Comparison of ENCODE assay signal across 11 cellular contexts in genomic region chr2:20584045-20584636, GRCh38.
A peak's percentile ranks its signal among the peaks of the same experiment; 100 is the strongest.
DNase-seq lines count a peak whose midpoint lies in the region; ATAC-seq, FAIRE-seq and TF ChIP-seq lines count a peak whose summit lies in the region.
"Had no signal": no experiment of that assay in that cellular context is flagged by ENCODE, and none has a peak within 500 bp of the region (broad histone marks: within the 10 kb centered on the region; RNA-seq: fewer than 3 reads in every experiment).

No MANE protein-coding gene starts in this region.

- H4K20me1 ChIP-seq in neural progenitor cell (ENCODE audit: low read depth): no peaks in the 10 kb centered on the region

- no peak for TF ChIP-seq POLR2A in erythroblast (IDR thresholded peaks at IDR 0.05; ENCODE audit: low read length)

- no peak overlapping the region for H2AFZ ChIP-seq in neural progenitor cell (replicated peaks)

- no peak overlapping the region for H3K4me3 ChIP-seq in AG10803 (ENCODE audit: low read length)
- H3K4me3 ChIP-seq in neural progenitor cell: no peak overlapping the region

- FAIRE-seq in RCC 7860 (lab: Jason Lieb, UNC): no peak

- peaks cover 18% of the 10 kb centered on the region for H3K27me3 Mint-ChIP-seq in neural progenitor cell (ENCODE audit: insufficient read depth, low read depth)
- H3K27me3 Mint-ChIP-seq: CD4-positive, alpha-beta T cell had no signal

- TF ChIP-seq CTCF in AG10803 (conservative IDR thresholded peaks at IDR 0.05; ENCODE audit: low read length) (no peak), neural progenitor cell (IDR thresholded peaks at IDR 0.05) (no peak)

- peaks cover 5% of the 10 kb centered on the region for H3K36me3 Mint-ChIP-seq in neural progenitor cell

- H3K27ac ChIP-seq in neural progenitor cell: no peak overlapping the region

- no peaks in the 10 kb centered on the region for H3K79me2 ChIP-seq in neural progenitor cell (ENCODE audit: low read depth)

- DNase-seq in AG10803 (ENCODE audit: low read depth): peak; percentile 84
- DNase-seq in RCC 7860 (ENCODE audit: low spot score): peak; percentile 100
- DNase-seq in fibroblast of gingiva (ENCODE audit: low read depth): peak; percentile 68
- DNase-seq in neural progenitor cell (ENCODE audit: low spot score): no peak
- no peak for DNase-seq in NCI-H1436 (lab: John Stamatoyannopoulos, UW)
- no peak for DNase-seq in erythroblast (lab: John Stamatoyannopoulos, UW)
- DNase-seq in activated T-cell treated with anti-CD3 and anti-CD28 coated beads for 4 hours: no peak
- DNase-seq: activated naive CD4-positive, alpha-beta T cell treated with anti-CD3 and anti-CD28 coated beads, Interleukin-2, amount 50 U/mL, for 16 hours; CD4-positive, alpha-beta T cell; T-helper 2 cell had no signal

- H3K4me2 ChIP-seq in neural progenitor cell: peak overlapping the region; percentile 30

- no peaks in the 10 kb centered on the region for H3K27me3 ChIP-seq in neural progenitor cell

- no peak for ATAC-seq in HG02763 (IDR thresholded peaks at IDR 0.05; ENCODE audit: unreplicated experiment)

- peaks cover 10% of the 10 kb centered on the region for H3K4me1 ChIP-seq in neural progenitor cell

- H3K9me3 ChIP-seq in neural progenitor cell (ENCODE audit: low read depth): no peaks in the 10 kb centered on the region

- H3K9me3 Mint-ChIP-seq in neural progenitor cell: peaks cover 6% of the 10 kb centered on the region
- H3K9me3 Mint-ChIP-seq: CD4-positive, alpha-beta T cell had no signal

- peak overlapping the region; percentile 50 for H3K4me3 Mint-ChIP-seq in neural progenitor cell
- H3K4me3 Mint-ChIP-seq: CD4-positive, alpha-beta T cell had no signal

- no peak overlapping the region for H3K9ac ChIP-seq in neural progenitor cell

- no peaks in the 10 kb centered on the region for H3F3A ChIP-seq in neural progenitor cell (ENCODE audit: low read depth)

- no peaks in the 10 kb centered on the region for H3K36me3 ChIP-seq in neural progenitor cell

- peaks cover 44% of the 10 kb centered on the region for H3K4me1 Mint-ChIP-seq in neural progenitor cell

- H3K27ac Mint-ChIP-seq in neural progenitor cell: peak overlapping the region; percentile 98
- H3K27ac Mint-ChIP-seq: CD4-positive, alpha-beta T cell had no signal

Comparison
In these comparisons a context has a peak if more than half of its experiments do, and no peak if none do; other contexts are left out.
1. DNase-seq: peak in AG10803 (single experiment), RCC 7860 (single experiment) and fibroblast of gingiva (single experiment); none in neural progenitor cell (single experiment), NCI-H1436 (single experiment), erythroblast (0 of 2) and activated T-cell treated with anti-CD3 and anti-CD28 coated beads for 4 hours (single experiment).